15 cellular contexts compared by ENCODE assay signal in the genomic region with DNA sequence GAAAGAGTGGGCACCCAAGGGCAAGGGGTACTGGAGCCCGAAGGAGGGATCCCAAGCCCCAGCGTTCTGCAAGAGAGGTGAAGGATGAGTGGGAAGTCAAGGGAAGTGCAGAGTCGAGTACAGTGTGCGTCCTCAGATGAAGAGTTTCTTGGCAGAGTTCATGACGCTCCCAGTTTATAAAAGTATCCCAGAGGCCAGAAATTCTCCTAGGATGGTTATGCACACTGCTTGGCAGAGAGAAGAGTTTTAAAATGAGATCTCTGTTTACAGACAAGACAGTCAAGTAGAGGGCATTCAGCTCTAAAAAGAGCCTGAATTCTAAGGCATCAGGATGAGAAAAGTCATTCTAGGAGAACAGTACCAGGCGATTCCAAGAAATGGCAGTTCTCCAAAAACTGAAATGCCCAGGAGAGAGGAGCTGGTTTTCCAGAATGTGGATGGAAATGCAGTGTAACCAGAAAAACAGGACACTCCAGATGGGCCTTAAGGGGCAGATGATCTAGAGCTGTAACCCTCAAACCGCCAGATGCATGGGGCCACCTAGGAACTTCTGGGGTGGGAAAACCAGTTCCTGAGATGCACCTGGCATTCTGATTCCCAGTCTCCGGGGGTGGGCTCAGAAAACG.
DNase-seq lines count a peak whose midpoint lies in the region; ATAC-seq, FAIRE-seq and TF ChIP-seq lines count a peak whose summit lies in the region.
"Had no signal": no experiment of that assay in that cellular context is flagged by ENCODE, and none has a peak within 500 bp of the region (broad histone marks: within the 10 kb centered on the region; RNA-seq: fewer than 3 reads in every experiment).

No MANE protein-coding gene starts in this region.

- H4K20me1 ChIP-seq in hepatocyte (ENCODE audit: insufficient read depth, poor library complexity, severe bottlenecking): no peaks in the 10 kb centered on the region

- no peak overlapping the region for H2AFZ ChIP-seq in hepatocyte

- H3K27ac Mint-ChIP-seq in activated T-helper 2 cell treated with anti-CD3 and anti-CD28 coated beads, Interferon-gamma antibody, Interleukin-2, Interleukin-4, amounts not matched to agents 10 μg/mL and 5 μg/mL and 100 μg/mL, durations not matched to agents 14 hours and 24 hours and 36 hours: no peak overlapping the region
- H3K27ac Mint-ChIP-seq: activated CD8-positive, alpha-beta T cell treated with anti-CD3 and anti-CD28 coated beads for 36 hours; progenitor cell of endocrine pancreas had no signal

- peaks cover 38% of the 10 kb centered on the region for H3K4me1 ChIP-seq in hepatocyte (ENCODE audit: insufficient read depth)
- H3K4me1 ChIP-seq in small intestine (ENCODE audit: control insufficient read depth in 2 of 2, insufficient read depth in 1 of 2, low read depth in 1 of 2, low read length in 1 of 2): peaks cover 5 to 10% of the 10 kb centered on the region in 2 donors
- peaks cover 3% of the 10 kb centered on the region for H3K4me1 ChIP-seq in mucosa of descending colon (ENCODE audit: low read depth)

- H3K4me1 Mint-ChIP-seq in activated T-helper 2 cell treated with anti-CD3 and anti-CD28 coated beads, Interferon-gamma antibody, Interleukin-2, Interleukin-4, amounts not matched to agents 10 μg/mL and 5 μg/mL and 100 μg/mL, durations not matched to agents 14 hours and 24 hours and 36 hours (ENCODE audit: low read depth): no peaks in the 10 kb centered on the region

- H3K4me3 Mint-ChIP-seq in activated T-helper 2 cell treated with anti-CD3 and anti-CD28 coated beads, Interferon-gamma antibody, Interleukin-2, Interleukin-4, amounts not matched to agents 10 μg/mL and 5 μg/mL and 100 μg/mL, durations not matched to agents 14 hours and 24 hours and 36 hours (ENCODE audit: low read depth): no peak overlapping the region
- H3K4me3 Mint-ChIP-seq: activated CD8-positive, alpha-beta T cell treated with anti-CD3 and anti-CD28 coated beads for 36 hours had no signal

- H3K36me3 ChIP-seq in bronchial epithelial cell (ENCODE audit: control insufficient read depth, insufficient read depth, low read length) (peaks cover 6% of the 10 kb centered on the region), hepatocyte (replicated peaks; ENCODE audit: insufficient read depth, low read depth) (no peaks in the 10 kb centered on the region), small intestine (ENCODE audit: control insufficient read depth in 2 of 2, insufficient read depth in 2 of 2, low read length in 2 of 2) (no peaks in the 10 kb centered on the region), mucosa of descending colon (ENCODE audit: low read depth) (no peaks in the 10 kb centered on the region)

- H3K4me3 ChIP-seq in bronchial epithelial cell (ENCODE audit: low read depth, low read length) (no peak overlapping the region), hepatocyte (no peak overlapping the region), small intestine (ENCODE audit: low read depth in 1 of 2, low read length in 2 of 2) (no peak overlapping the region), mucosa of descending colon (no peak overlapping the region)
- H3K4me3 ChIP-seq: BLaER1 treated with 17β-estradiol and CSF1 and Interleukin-3, amounts not matched to agents 10 nM and 100 nM; upper lobe of right lung had no signal

- no peaks in the 10 kb centered on the region for H3K36me3 Mint-ChIP-seq in activated T-helper 2 cell treated with anti-CD3 and anti-CD28 coated beads, Interferon-gamma antibody, Interleukin-2, Interleukin-4, amounts not matched to agents 10 μg/mL and 5 μg/mL and 100 μg/mL, durations not matched to agents 14 hours and 24 hours and 36 hours (ENCODE audit: low read depth)

- no peaks in the 10 kb centered on the region for H3K9me2 ChIP-seq in hepatocyte (replicated peaks; ENCODE audit: insufficient read depth)

- no peak for ATAC-seq in stimulated activated naive CD8-positive, alpha-beta T cell treated with anti-CD3 and anti-CD28 coated beads, Interleukin-15, Interleukin-2, amounts not matched to agents 100 U/mL and 50 U/mL, for 24 hours
- ATAC-seq in GM19351 (IDR thresholded peaks at IDR 0.05; ENCODE audit: unreplicated experiment) (no peak), mucosa of descending colon (no peak)
- ATAC-seq: activated CD8-positive, alpha-beta T cell treated with anti-CD3 and anti-CD28 coated beads for 36 hours; upper lobe of right lung had no signal

- H3K9me3 ChIP-seq in hepatocyte (ENCODE audit: low read depth) (no peaks in the 10 kb centered on the region), small intestine (ENCODE audit: control insufficient read depth, low read depth) (no peaks in the 10 kb centered on the region), mucosa of descending colon (no peaks in the 10 kb centered on the region)
- H3K9me3 ChIP-seq: upper lobe of right lung had no signal

- H3K27me3 ChIP-seq in bronchial epithelial cell (ENCODE audit: control insufficient read depth, insufficient read depth, low read length) (no peaks in the 10 kb centered on the region), hepatocyte (no peaks in the 10 kb centered on the region), small intestine (ENCODE audit: control insufficient read depth in 2 of 2, insufficient read depth in 2 of 2, low read length in 2 of 2) (no peaks in the 10 kb centered on the region)
- H3K27me3 ChIP-seq: BLaER1 treated with 17β-estradiol and CSF1 and Interleukin-3, amounts not matched to agents 10 nM and 100 nM; upper lobe of right lung had no signal

- DNase-seq in HT-29 (ENCODE audit: low spot score) (peak; percentile 9), bronchial epithelial cell (ENCODE audit: low read depth) (peak; percentile 36), hepatocyte (ENCODE audit: low spot score) (no peak), small intestine (no peak), mucosa of descending colon (no peak)
- no peak for DNase-seq in stimulated activated naive CD8-positive, alpha-beta T cell treated with anti-CD3 and anti-CD28 coated beads, Interleukin-15, Interleukin-2, amounts not matched to agents 100 U/mL and 50 U/mL, for 24 hours
- no peak for DNase-seq in activated T-helper 2 cell treated with anti-CD3 and anti-CD28 coated beads, Interferon-gamma antibody, Interleukin-2, Interleukin-4, amounts not matched to agents 10 μg/mL and 5 μg/mL and 100 μg/mL, durations not matched to agents 14 hours and 24 hours and 36 hours (ENCODE audit: low spot score)
- DNase-seq: activated CD8-positive, alpha-beta T cell treated with anti-CD3 and anti-CD28 coated beads for 36 hours; activated effector memory CD4-positive, alpha-beta T cell treated with Interleukin-2 at 50 U/mL for 16 hours; stimulated activated CD4-positive, alpha-beta T cell treated with anti-CD3 and anti-CD28 coated beads, Interleukin-2, amount 100 ng/mL, for 24 hours; upper lobe of right lung had no signal

- H3K79me2 ChIP-seq in hepatocyte: peaks cover 48% of the 10 kb centered on the region

- no peak for TF ChIP-seq CTCF in bronchial epithelial cell (IDR thresholded peaks at IDR 0.05; ENCODE audit: insufficient read depth, low read length, severe bottlenecking)
- no peak for TF ChIP-seq CTCF in hepatocyte (IDR thresholded peaks at IDR 0.05; ENCODE audit: poor library complexity)
- no peak for TF ChIP-seq CTCF in mucosa of descending colon (IDR thresholded peaks at IDR 0.05)

- H3K9me3 Mint-ChIP-seq in activated T-helper 2 cell treated with anti-CD3 and anti-CD28 coated beads, Interferon-gamma antibody, Interleukin-2, Interleukin-4, amounts not matched to agents 10 μg/mL and 5 μg/mL and 100 μg/mL, durations not matched to agents 14 hours and 24 hours and 36 hours: no peaks in the 10 kb centered on the region
- H3K9me3 Mint-ChIP-seq: activated CD8-positive, alpha-beta T cell treated with anti-CD3 and anti-CD28 coated beads for 36 hours had no signal

- H3K27ac ChIP-seq in hepatocyte (peak overlapping the region; percentile 64), small intestine (ENCODE audit: low read depth in 1 of 2, low read length in 1 of 2) (peak overlapping the region; percentile 45 to 66)
- H3K27ac ChIP-seq: BLaER1 treated with 17β-estradiol and CSF1 and Interleukin-3, amounts not matched to agents 10 nM and 100 nM; upper lobe of right lung had no signal

- peaks cover 21% of the 10 kb centered on the region for H3K27me3 Mint-ChIP-seq in activated T-helper 2 cell treated with anti-CD3 and anti-CD28 coated beads, Interferon-gamma antibody, Interleukin-2, Interleukin-4, amounts not matched to agents 10 μg/mL and 5 μg/mL and 100 μg/mL, durations not matched to agents 14 hours and 24 hours and 36 hours (ENCODE audit: low read depth)
- H3K27me3 Mint-ChIP-seq: progenitor cell of endocrine pancreas had no signal

- H3K4me2 ChIP-seq in hepatocyte: peak overlapping the region; percentile 24

- FAIRE-seq in bronchial epithelial cell (lab: Jason Lieb, UNC) (no peak), small intestine (lab: Jason Lieb, UNC) (no peak)
- FAIRE-seq: GM12891 had no signal

- 74% methylated on average over 9 of the region's 9 CpGs for WGBS in hepatocyte (ENCODE audit: low lambda C conversion rate, missing lambda C conversion rate)
- WGBS in small intestine, 3 donors: 63 to 80% (median 77%) methylated on average over 9 of the region's 9 CpGs

- intact Hi-C loops in activated T-helper 2 cell treated with anti-CD3 and anti-CD28 coated beads, Interferon-gamma antibody, Interleukin-2, Interleukin-4, amounts not matched to agents 10 μg/mL and 5 μg/mL and 100 μg/mL, durations not matched to agents 14 hours and 24 hours and 36 hours (cut with micrococcal nuclease): no loop called here
- intact Hi-C loops in mucosa of descending colon (cut with DNase I, micrococcal nuclease): no loop called here

Comparison
In these comparisons a context has a peak if more than half of its experiments do, and no peak if none do; other contexts are left out.
1. DNase-seq: peak in HT-29 (single experiment) and bronchial epithelial cell (single experiment); none in hepatocyte (single experiment), small intestine (single experiment), stimulated activated naive CD8-positive, alpha-beta T cell treated with anti-CD3 and anti-CD28 coated beads, Interleukin-15, Interleukin-2, amounts not matched to agents 100 U/mL and 50 U/mL, for 24 hours (single experiment), activated T-helper 2 cell treated with anti-CD3 and anti-CD28 coated beads, Interferon-gamma antibody, Interleukin-2, Interleukin-4, amounts not matched to agents 10 μg/mL and 5 μg/mL and 100 μg/mL, durations not matched to agents 14 hours and 24 hours and 36 hours (single experiment) and mucosa of descending colon (0 of 3).